In the genomic region with DNA sequence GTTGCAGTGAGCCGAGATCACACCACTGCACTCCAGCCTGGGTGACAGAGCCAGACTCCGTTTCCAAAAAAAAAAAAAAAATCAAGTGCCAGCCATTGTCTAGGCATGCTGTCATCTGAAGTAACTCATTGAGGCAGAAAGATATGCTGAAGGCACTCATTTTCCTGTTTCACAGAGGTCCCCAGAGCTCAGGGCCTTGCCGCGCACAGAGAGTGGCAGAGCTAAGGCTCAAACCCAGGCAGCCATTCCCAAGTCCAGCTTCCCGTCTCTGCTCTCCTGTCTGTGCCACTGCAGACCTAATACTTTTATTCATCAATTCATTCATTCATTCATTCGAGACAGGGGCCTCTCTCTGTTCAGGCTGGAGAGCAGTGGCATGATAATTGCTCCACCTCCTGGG, we compare ENCODE assay signal across 17 cellular contexts. TPM values are rescaled to one million over a fixed set of nuclear protein-coding genes. Genes with fewer than 3 reads are reported as not detected.
DNase-seq lines count a peak whose midpoint lies in the region; TF ChIP-seq lines count a peak whose summit lies in the region.
"Had no signal": no experiment of that assay in that cellular context is flagged by ENCODE, and none has a peak within 500 bp of the region (broad histone marks: within the 10 kb centered on the region; RNA-seq: fewer than 3 reads in every experiment).

No MANE protein-coding gene starts in this region.

- no TSS peak for BruUV-seq in PC-9 (replicated peaks; lab: Mats Ljungman, UMichigan)

- peaks cover 3% of the 10 kb centered on the region; the same call in 1 of the 2 replicates for H3K27me3 ChIP-seq in PC-9 (ENCODE audit: insufficient read depth, low read depth)

- peaks cover 19% of the 10 kb centered on the region; the same call in 1 of the 2 replicates for H3F3A ChIP-seq in PC-9 (ENCODE audit: insufficient read depth, low read depth)

- H3K9me3 ChIP-seq in PC-9 (ENCODE audit: insufficient read depth, low read depth) = no peaks in the 10 kb centered on the region
- H3K9me3 ChIP-seq: Caco-2 had no signal

- POLR2A ChIA-PET in PC-9 (lab: Charles Lee; ENCODE audit: unreplicated experiment) = no interaction called here
- POLR2A ChIA-PET in HEK293T (lab: Yijun Ruan, JAX) = no interaction called here

- no peaks in the 10 kb centered on the region for H3K9me3 Mint-ChIP-seq in activated T-cell treated with anti-CD3 and anti-CD28 coated beads, Interleukin-2, amount 50 U/mL, for 24 hours

- H3K4me2 ChIP-seq in PC-9 = no peak overlapping the region
- H3K4me2 ChIP-seq: KMS-11 had no signal

- H3K27ac Mint-ChIP-seq in activated T-cell treated with anti-CD3 and anti-CD28 coated beads, Interleukin-2, amount 50 U/mL, for 24 hours = no peak overlapping the region

- H2AFZ ChIP-seq in PC-9 = no peak overlapping the region
- H2AFZ ChIP-seq: GM23248 had no signal

- H3K27me3 Mint-ChIP-seq in activated T-cell treated with anti-CD3 and anti-CD28 coated beads, Interleukin-2, amount 50 U/mL, for 24 hours = peaks cover 17% of the 10 kb centered on the region

- H3K4me3 ChIP-seq in PC-9 = no peak overlapping the region
- H3K4me3 ChIP-seq: GM23248 had no signal

- no peaks in the 10 kb centered on the region for H3K79me2 ChIP-seq in PC-9 (ENCODE audit: low read depth)

- TF ChIP-seq CTCF in GM12873 (IDR thresholded peaks at IDR 0.05; ENCODE audit: insufficient read depth, low read depth, low read length, missing control alignments) = peak; percentile 13
- peak; percentile 43; the same call in 1 of the 2 replicates for TF ChIP-seq CTCF in PC-9 (conservative IDR thresholded peaks at IDR 0.05)

- H3K36me3 Mint-ChIP-seq in activated T-cell treated with anti-CD3 and anti-CD28 coated beads, Interleukin-2, amount 50 U/mL, for 24 hours (ENCODE audit: low read depth) = no peaks in the 10 kb centered on the region

- peaks cover 6% of the 10 kb centered on the region for H3K4me1 ChIP-seq in PC-9 (replicated peaks; ENCODE audit: insufficient read depth)
- H3K4me1 ChIP-seq: Caco-2 had no signal

- CTCF ChIA-PET in PC-9 (lab: Charles Lee) = no interaction called here
- CTCF ChIA-PET in HEK293T (lab: Yijun Ruan, JAX) = interaction anchor here (0.9 kb wide), 1 partner anchor 88 kb away, joined by 3 read pairs; no protein-coding TSS in a partner anchor

- DNase-seq in 8988T = peak; percentile 56
- no peak for DNase-seq in PC-9
- peak; percentile 24 for DNase-seq in glomerular visceral epithelial cell (ENCODE audit: extremely low spot score)
- no peak for DNase-seq in HEK293T (ENCODE audit: extremely low spot score)
- DNase-seq in activated T-cell treated with anti-CD3 and anti-CD28 coated beads, Interleukin-2, amount 50 U/mL, for 24 hours = no peak
- no peak for DNase-seq in globus pallidus (ENCODE audit: low spot score)
- DNase-seq: Caco-2, DMS153, GM23248, MM.1S, NCI-H1092 treated with DMSO at 0.1 percent for 48 hours, NCI-H2107, NCI-H446, NCI-H69 had no signal

- no peak overlapping the region for H3K4me3 Mint-ChIP-seq in activated T-cell treated with anti-CD3 and anti-CD28 coated beads, Interleukin-2, amount 50 U/mL, for 24 hours

- no peaks in the 10 kb centered on the region for H4K20me1 ChIP-seq in PC-9 (ENCODE audit: insufficient read depth)

- H3K27ac ChIP-seq in PC-9 = no peak overlapping the region
- H3K27ac ChIP-seq: GM23248, KMS-11 had no signal

- no peaks in the 10 kb centered on the region for H3K9me2 ChIP-seq in PC-9 (ENCODE audit: insufficient read depth)

- H3K4me1 Mint-ChIP-seq in activated T-cell treated with anti-CD3 and anti-CD28 coated beads, Interleukin-2, amount 50 U/mL, for 24 hours (ENCODE audit: low read depth) = peaks cover 5% of the 10 kb centered on the region

- intact Hi-C loops in PC-9 (cut with micrococcal nuclease; ENCODE audit: unreplicated experiment) = no loop called here

- H3K36me3 ChIP-seq in PC-9 (ENCODE audit: low read depth) = no peaks in the 10 kb centered on the region

TF ChIP-seq in HEK293T, 16 proteins besides CTCF, POLR2A, EP300 and RAD21:
- TF ChIP-seq NFRKB (IDR thresholded peaks at IDR 0.05) (no peak), FOXK2 (IDR thresholded peaks at IDR 0.05) (no peak), SUZ12 (IDR thresholded peaks at IDR 0.05) (no peak)

RNA-seq across cellular contexts. Expression of a gene that starts 3.5 kb away (rescaled TPM):
- not detected in 2 replicates for total RNA-seq in PC-9 (2021)
- total RNA-seq: Caco-2, G401, GM23248 had no signal

RNA-seq across cellular contexts. Expression of a gene that starts 46.8 kb away (rescaled TPM):
- 21.3 and 24.7 TPM in 2 replicates for total RNA-seq in PC-9 (2021)

Comparison
In these comparisons a context has a peak if more than half of its experiments do, and no peak if none do; other contexts are left out.
1. DNase-seq: peak in 8988T (single experiment) and glomerular visceral epithelial cell (single experiment); none in PC-9 (0 of 2), HEK293T (single experiment), activated T-cell treated with anti-CD3 and anti-CD28 coated beads, Interleukin-2, amount 50 U/mL, for 24 hours (single experiment) and globus pallidus (single experiment).